Comparison of ENCODE assay signal across 22 cellular contexts in the genomic region with DNA sequence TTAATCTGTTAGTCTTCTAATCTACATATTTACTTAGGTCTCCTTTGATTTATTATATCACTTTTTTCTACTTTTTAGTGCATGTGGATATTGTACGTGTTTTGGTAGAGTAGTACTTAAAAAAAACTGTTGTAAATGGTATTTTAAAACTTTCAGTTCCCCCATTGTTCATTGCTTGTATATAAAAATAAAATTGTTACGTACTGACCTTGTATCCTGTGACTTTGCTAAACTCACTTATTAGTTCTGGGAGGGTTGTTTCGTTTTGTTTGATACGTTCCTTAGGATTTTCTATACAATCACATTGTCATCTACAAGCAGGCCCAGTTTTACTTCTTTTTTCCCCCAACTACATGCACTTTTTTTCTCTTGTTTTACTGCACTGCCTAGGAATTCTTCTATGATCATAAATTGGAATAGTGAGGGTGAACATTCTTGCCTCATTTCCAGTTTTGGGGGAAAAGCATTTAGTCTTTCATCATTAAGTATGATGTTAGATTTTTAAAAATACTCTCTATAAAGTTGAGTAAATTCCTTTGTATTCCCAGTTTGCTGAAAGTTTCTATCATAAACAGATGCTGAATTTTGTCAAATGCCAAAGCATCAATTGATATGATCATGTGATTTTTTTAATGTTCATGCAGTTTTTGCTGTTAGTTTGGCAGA. TPM values are rescaled to one million over a fixed set of nuclear protein-coding genes. Genes with fewer than 3 reads are reported as not detected.
DNase-seq lines count a peak whose midpoint lies in the region; ATAC-seq and TF ChIP-seq lines count a peak whose summit lies in the region.
"Had no signal": no experiment of that assay in that cellular context is flagged by ENCODE, and none has a peak within 500 bp of the region (broad histone marks: within the 10 kb centered on the region; RNA-seq: fewer than 3 reads in every experiment).

No MANE protein-coding gene starts in this region.

- no peak for TF ChIP-seq EP300 in SK-N-SH (IDR thresholded peaks at IDR 0.05; ENCODE audit: borderline replicate concordance in 1 of 2, low read depth in 1 of 2, low read length in 1 of 2)

- no peaks in the 10 kb centered on the region for H4K20me1 ChIP-seq in OCI-LY7 (ENCODE audit: insufficient read depth, low read length)
- no peaks in the 10 kb centered on the region for H4K20me1 ChIP-seq in SK-N-SH (ENCODE audit: insufficient read depth)
- H4K20me1 ChIP-seq: BLaER1 treated with 17β-estradiol and CSF1 and Interleukin-3, amounts not matched to agents 10 nM and 100 nM had no signal

- ATAC-seq in thoracic aorta (ENCODE audit: insufficient number of reproducible peaks, low FRiP score, low read depth) = no peak
- ATAC-seq: A549, HepG2 had no signal

- POLR2A ChIA-PET in OCI-LY7 (lab: Charles Lee) (interaction anchor here (1.0 kb wide), 1 partner anchor 31 kb away, joined by 3 read pairs; no protein-coding TSS in a partner anchor), SK-N-SH (lab: Yijun Ruan, JAX) (no interaction called here)

- TF ChIP-seq CTCF in OCI-LY7 (conservative IDR thresholded peaks at IDR 0.05; ENCODE audit: low read length) = no peak
- no peak for TF ChIP-seq CTCF in thoracic aorta (IDR thresholded peaks at IDR 0.05)
- no peak for TF ChIP-seq CTCF in SK-N-SH (IDR thresholded peaks at IDR 0.05)

- H2AFZ ChIP-seq in OCI-LY7 (ENCODE audit: low read length) (no peak overlapping the region; the same call in 1 of the 2 replicates), SK-N-SH (ENCODE audit: low read depth) (no peak overlapping the region)

- H3K27me3 ChIP-seq in thoracic aorta (replicated peaks; ENCODE audit: insufficient read depth) (no peaks in the 10 kb centered on the region), SK-N-SH (ENCODE audit: insufficient read depth) (no peaks in the 10 kb centered on the region)
- H3K27me3 ChIP-seq: BLaER1 treated with 17β-estradiol and CSF1 and Interleukin-3, amounts not matched to agents 10 nM and 100 nM had no signal

- H3K9me2 ChIP-seq in OCI-LY7 (ENCODE audit: insufficient read depth, low read length) = no peaks in the 10 kb centered on the region
- H3K9me2 ChIP-seq in SK-N-SH = no peaks in the 10 kb centered on the region

- no peak overlapping the region for H3K27ac ChIP-seq in OCI-LY7 (ENCODE audit: low read depth, low read length, poor library complexity, severe bottlenecking)
- H3K27ac ChIP-seq in thoracic aorta = peak overlapping the region; percentile 54 to 56
- no peak overlapping the region for H3K27ac ChIP-seq in SK-N-SH (ENCODE audit: low read depth in 2 of 2, low read length in 1 of 2)
- H3K27ac ChIP-seq: A549 had no signal

- H3K9me3 ChIP-seq in OCI-LY7 (ENCODE audit: low read length) (peaks cover 3% of the 10 kb centered on the region; the same call in 1 of the 2 replicates), thoracic aorta (no peaks in the 10 kb centered on the region), SK-N-SH (no peaks in the 10 kb centered on the region)
- H3K9me3 ChIP-seq: A549 had no signal

- H3K36me3 ChIP-seq in OCI-LY7 (ENCODE audit: insufficient read depth, low read length) (peaks cover 8% of the 10 kb centered on the region; the same call in 1 of the 2 replicates), thoracic aorta (no peaks in the 10 kb centered on the region), SK-N-SH (replicated peaks in 1 of 2; ENCODE audit: control insufficient read depth in 1 of 2, insufficient read depth in 2 of 2, low read length in 1 of 2) (peaks cover 7 to 10% of the 10 kb centered on the region in 2 experiments)

- no peaks in the 10 kb centered on the region for H3K79me2 ChIP-seq in OCI-LY7 (ENCODE audit: insufficient read depth, low read depth, low read length)
- no peaks in the 10 kb centered on the region for H3K79me2 ChIP-seq in SK-N-SH (ENCODE audit: insufficient read depth)

- intact Hi-C loops in OCI-LY7 (cut with micrococcal nuclease; ENCODE audit: unreplicated experiment) = no loop called here

- H3K4me3 ChIP-seq in OCI-LY7 (ENCODE audit: low read depth, low read length, poor library complexity, severe bottlenecking) (peak overlapping the region; percentile 22), thoracic aorta (no peak overlapping the region), SK-N-SH (ENCODE audit: low read depth in 2 of 2, low read length in 1 of 2) (no peak overlapping the region)
- H3K4me3 ChIP-seq: A549; BLaER1 treated with 17β-estradiol and CSF1 and Interleukin-3, amounts not matched to agents 10 nM and 100 nM had no signal

- H3K9ac ChIP-seq in SK-N-SH = no peak overlapping the region

- DNase-seq in EH (ENCODE audit: low read depth) (peak; percentile 27), OCI-LY7 (ENCODE audit: low spot score) (peak; percentile 1), fibroblast of peridontal ligament (ENCODE audit: extremely low read depth) (peak; percentile 83), thoracic aorta (ENCODE audit: low spot score) (no peak), dedifferentiated amniotic fluid mesenchymal stem cell (ENCODE audit: extremely low spot score) (no peak), GOT3 (lab: John Stamatoyannopoulos, UW) (no peak), SK-N-SH (no peak)
- DNase-seq: CD8-positive, alpha-beta memory T cell; DMS53; H9; KG1; NCI-H1048; NCI-H146; NCI-H2029 treated with DMSO at 0.1 percent for 48 hours; NCI-H2171 treated with DMSO at 0.1 percent for 48 hours; NCI-H446; NCI-H69; OCI-M1; Right ventricle myocardium superior had no signal

- no peak for TF ChIP-seq RAD21 in SK-N-SH (IDR thresholded peaks at IDR 0.05; ENCODE audit: low read length)

- peak overlapping the region; percentile 43 for H3K4me2 ChIP-seq in OCI-LY7 (ENCODE audit: low read length)
- H3K4me2 ChIP-seq in SK-N-SH = no peak overlapping the region
- H3K4me2 ChIP-seq: A549 had no signal

- CTCF ChIA-PET in OCI-LY7 (lab: Charles Lee; ENCODE audit: unreplicated experiment) = no interaction called here
- CTCF ChIA-PET in SK-N-SH (lab: Yijun Ruan, JAX) = no interaction called here

- no peaks in the 10 kb centered on the region for H3F3A ChIP-seq in SK-N-SH (replicated peaks; ENCODE audit: insufficient read depth)

- 93% methylated on average over 4 of the region's 4 CpGs for WGBS in SK-N-SH (ENCODE audit: low lambda C conversion rate)

- no TSS peak for BruUV-seq in OCI-LY7 (replicated peaks; lab: Mats Ljungman, UMichigan)

- H3K4me1 ChIP-seq in OCI-LY7 (ENCODE audit: insufficient read depth, low read length, poor library complexity, severe bottlenecking) = peaks cover 20% of the 10 kb centered on the region
- peaks cover 4 to 37% of the 10 kb centered on the region in 2 donors for H3K4me1 ChIP-seq in thoracic aorta (ENCODE audit: control insufficient read depth in 1 of 2, low read depth in 2 of 2)
- H3K4me1 ChIP-seq in SK-N-SH (ENCODE audit: control insufficient read depth in 1 of 2, insufficient read depth in 2 of 2, low read depth in 1 of 2, low read length in 1 of 2) = no peaks in the 10 kb centered on the region
- H3K4me1 ChIP-seq: A549 had no signal

TF ChIP-seq in SK-N-SH, 30 proteins besides CTCF, POLR2A, EP300 and RAD21 (continues in another document):
- TF ChIP-seq SMC3 (IDR thresholded peaks at IDR 0.05; ENCODE audit: low read depth, low read length) (no peak), TCF12 (IDR thresholded peaks at IDR 0.05) (no peak), RXRA (IDR thresholded peaks at IDR 0.05; ENCODE audit: borderline replicate concordance, low read depth) (no peak), NRF1 (IDR thresholded peaks at IDR 0.05; ENCODE audit: low read depth, low read length) (no peak), TAF1 (IDR thresholded peaks at IDR 0.05; ENCODE audit: borderline replicate concordance, low read depth, low read length) (no peak), FOXJ3 (CRISPR knock-in tag; IDR thresholded peaks at IDR 0.05) (no peak), FOSL2 (IDR thresholded peaks at IDR 0.05; ENCODE audit: borderline replicate concordance, low read depth) (no peak), JUND (IDR thresholded peaks at IDR 0.05) (no peak)
- TF ChIP-seq, protein P1, sequence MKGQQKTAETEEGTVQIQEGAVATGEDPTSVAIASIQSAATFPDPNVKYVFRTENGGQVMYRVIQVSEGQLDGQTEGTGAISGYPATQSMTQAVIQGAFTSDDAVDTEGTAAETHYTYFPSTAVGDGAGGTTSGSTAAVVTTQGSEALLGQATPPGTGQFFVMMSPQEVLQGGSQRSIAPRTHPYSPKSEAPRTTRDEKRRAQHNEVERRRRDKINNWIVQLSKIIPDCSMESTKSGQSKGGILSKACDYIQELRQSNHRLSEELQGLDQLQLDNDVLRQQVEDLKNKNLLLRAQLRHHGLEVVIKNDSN (IDR thresholded peaks at IDR 0.05; ENCODE audit: borderline replicate concordance, low read depth) = no peak
- TF ChIP-seq, protein P2, sequence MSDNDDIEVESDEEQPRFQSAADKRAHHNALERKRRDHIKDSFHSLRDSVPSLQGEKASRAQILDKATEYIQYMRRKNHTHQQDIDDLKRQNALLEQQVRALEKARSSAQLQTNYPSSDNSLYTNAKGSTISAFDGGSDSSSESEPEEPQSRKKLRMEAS (IDR thresholded peaks at IDR 0.05; ENCODE audit: low read depth) = no peak
- TF ChIP-seq, protein P3, sequence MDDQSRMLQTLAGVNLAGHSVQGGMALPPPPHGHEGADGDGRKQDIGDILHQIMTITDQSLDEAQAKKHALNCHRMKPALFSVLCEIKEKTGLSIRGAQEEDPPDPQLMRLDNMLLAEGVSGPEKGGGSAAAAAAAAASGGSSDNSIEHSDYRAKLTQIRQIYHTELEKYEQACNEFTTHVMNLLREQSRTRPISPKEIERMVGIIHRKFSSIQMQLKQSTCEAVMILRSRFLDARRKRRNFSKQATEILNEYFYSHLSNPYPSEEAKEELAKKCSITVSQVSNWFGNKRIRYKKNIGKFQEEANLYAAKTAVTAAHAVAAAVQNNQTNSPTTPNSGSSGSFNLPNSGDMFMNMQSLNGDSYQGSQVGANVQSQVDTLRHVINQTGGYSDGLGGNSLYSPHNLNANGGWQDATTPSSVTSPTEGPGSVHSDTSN (IDR thresholded peaks at IDR 0.05) = no peak

RNA-seq across cellular contexts. Expression of a gene that starts 33.5 kb away (rescaled TPM):
- 2.1 and 2.4 TPM in 2 replicates for total RNA-seq in OCI-LY7 (2014; rRNA removed; shearing (Covaris generic))
- 2.5 and 3.8 TPM in 2 replicates for total RNA-seq in OCI-LY7 (2022)
- 10 to 100 TPM in 1 of 2 donors, 1 to 10 TPM in 1; 7.3 to 13.5 TPM for total RNA-seq in thoracic aorta
- 0.10 and 0.37 TPM in 2 replicates for polyA plus RNA-seq in SK-N-SH (2012; rRNA removed)
- polyA plus RNA-seq in SK-N-SH (2012; cell fraction: cytosol; rRNA removed) = 0.18 and 0.26 TPM in 2 replicates
- 0.12 and 0.14 TPM in 2 replicates for polyA plus RNA-seq in SK-N-SH (2012; cell fraction: nucleus; rRNA removed)
- total RNA-seq: CD8-positive, alpha-beta memory T cell; H9; HepG2 had no signal
- polyA plus RNA-seq: CD8-positive, alpha-beta memory T cell had no signal

Comparison
In these comparisons a context has a peak if more than half of its experiments do, and no peak if none do; other contexts are left out.
1. DNase-seq: peak in EH (single experiment), OCI-LY7 (single experiment) and fibroblast of peridontal ligament (single experiment); none in thoracic aorta (single experiment), dedifferentiated amniotic fluid mesenchymal stem cell (single experiment), GOT3 (single experiment) and SK-N-SH (single experiment).
2. H3K27ac ChIP-seq: peak in thoracic aorta (2 of 2); none in OCI-LY7 (single experiment) and SK-N-SH (0 of 2).